Comparison of ENCODE assay signal across 8 cellular contexts in genomic region chr1:151310986-151311385, GRCh38. TPM values are rescaled to one million over a fixed set of nuclear protein-coding genes. Genes with fewer than 3 reads are reported as not detected.
DNase-seq lines count a peak whose midpoint lies in the region; ATAC-seq and TF ChIP-seq lines count a peak whose summit lies in the region.
"Had no signal": no experiment of that assay in that cellular context is flagged by ENCODE, and none has a peak within 500 bp of the region (broad histone marks: within the 10 kb centered on the region; RNA-seq: fewer than 3 reads in every experiment).

No MANE protein-coding gene starts in this region.

- ATAC-seq in right cardiac atrium (peak; percentile 1 to 6), foreskin keratinocyte (no peak), GM21529 (IDR thresholded peaks at IDR 0.05; ENCODE audit: unreplicated experiment) (no peak)
- ATAC-seq in stimulated activated naive B cell treated with anti-CD40 and anti-IgM and Interleukin-4, amounts not matched to agents 10 μg/mL and 1 μg/mL and 100 μg/mL, for 72 hours (replicated peaks), result no peak
- ATAC-seq in activated CD4-positive, CD25-positive, alpha-beta regulatory T cell treated with anti-CD3 and anti-CD28 coated beads, Interleukin-2, amount 50 U/mL, for 24 hours, result no peak

- H3K36me3 ChIP-seq in adipocyte (ENCODE audit: control insufficient read depth, insufficient read depth, low read length, severe bottlenecking), result peaks cover 52% of the 10 kb centered on the region

- no peaks in the 10 kb centered on the region for H3K9me3 Mint-ChIP-seq in HFFc6
- H3K9me3 Mint-ChIP-seq in stimulated activated naive B cell treated with anti-CD40 and anti-IgM and Interleukin-4, amounts not matched to agents 10 μg/mL and 1 μg/mL and 100 μg/mL, for 72 hours, result no peaks in the 10 kb centered on the region

- H3K4me1 ChIP-seq in adipocyte (ENCODE audit: control insufficient read depth, insufficient read depth, low read length), result peaks cover 69% of the 10 kb centered on the region
- H3K4me1 ChIP-seq in right cardiac atrium (ENCODE audit: control insufficient read depth, insufficient read depth, low read length), result peaks cover 33% of the 10 kb centered on the region
- no peaks in the 10 kb centered on the region for H3K4me1 ChIP-seq in foreskin keratinocyte

- H3K4me3 ChIP-seq in adipocyte (ENCODE audit: low read length) (peak overlapping the region; percentile 53), right cardiac atrium (ENCODE audit: low read length) (no peak overlapping the region)
- H3K4me3 ChIP-seq: cardiac muscle cell had no signal

- no peaks in the 10 kb centered on the region; the same call in 1 of the 2 replicates for H3K27me3 Mint-ChIP-seq in HFFc6 (ENCODE audit: insufficient read depth)
- H3K27me3 Mint-ChIP-seq in stimulated activated naive B cell treated with anti-CD40 and anti-IgM and Interleukin-4, amounts not matched to agents 10 μg/mL and 1 μg/mL and 100 μg/mL, for 72 hours, result no peaks in the 10 kb centered on the region

- H3K27me3 ChIP-seq in adipocyte (replicated peaks; ENCODE audit: control insufficient read depth, insufficient read depth, low read length) (no peaks in the 10 kb centered on the region), right cardiac atrium (ENCODE audit: control insufficient read depth, insufficient read depth) (no peaks in the 10 kb centered on the region), foreskin keratinocyte (no peaks in the 10 kb centered on the region)
- H3K27me3 ChIP-seq: cardiac muscle cell had no signal

- DNase-seq in HFFc6 (no peak), adipocyte (ENCODE audit: low read depth) (no peak), right cardiac atrium (no peak), foreskin keratinocyte (no peak)
- no peak for DNase-seq in stimulated activated naive B cell treated with anti-CD40 and anti-IgM and Interleukin-4, amounts not matched to agents 10 μg/mL and 1 μg/mL and 100 μg/mL, for 72 hours

- peaks cover 61% of the 10 kb centered on the region for H3K4me1 Mint-ChIP-seq in HFFc6 (ENCODE audit: low read depth)
- peaks cover 29 to 59% of the 10 kb centered on the region in 2 donors for H3K4me1 Mint-ChIP-seq in stimulated activated naive B cell treated with anti-CD40 and anti-IgM and Interleukin-4, amounts not matched to agents 10 μg/mL and 1 μg/mL and 100 μg/mL, for 72 hours

- TF ChIP-seq CTCF in HFFc6 (IDR thresholded peaks at IDR 0.05), result no peak
- TF ChIP-seq CTCF in foreskin keratinocyte (conservative IDR thresholded peaks at IDR 0.05), result no peak

- peak overlapping the region; percentile 95 for H3K27ac Mint-ChIP-seq in HFFc6
- H3K27ac Mint-ChIP-seq in stimulated activated naive B cell treated with anti-CD40 and anti-IgM and Interleukin-4, amounts not matched to agents 10 μg/mL and 1 μg/mL and 100 μg/mL, for 72 hours, result peak overlapping the region; percentile 47

- H3K36me3 Mint-ChIP-seq in HFFc6 (ENCODE audit: low read depth), result peaks cover 52% of the 10 kb centered on the region
- peaks cover 25 to 76% of the 10 kb centered on the region in 2 donors for H3K36me3 Mint-ChIP-seq in stimulated activated naive B cell treated with anti-CD40 and anti-IgM and Interleukin-4, amounts not matched to agents 10 μg/mL and 1 μg/mL and 100 μg/mL, for 72 hours

- H3K9me3 ChIP-seq in adipocyte (ENCODE audit: control insufficient read depth, low read length), result no peaks in the 10 kb centered on the region
- no peaks in the 10 kb centered on the region for H3K9me3 ChIP-seq in right cardiac atrium (ENCODE audit: control insufficient read depth, low read length)

- peak overlapping the region; percentile 36 for H3K4me3 Mint-ChIP-seq in HFFc6
- H3K4me3 Mint-ChIP-seq in stimulated activated naive B cell treated with anti-CD40 and anti-IgM and Interleukin-4, amounts not matched to agents 10 μg/mL and 1 μg/mL and 100 μg/mL, for 72 hours, result no peak overlapping the region

- WGBS in right cardiac atrium, result 48% methylated on average over 4 of the region's 4 CpGs

- H3K27ac ChIP-seq in right cardiac atrium (ENCODE audit: low read length) (peak overlapping the region; percentile 96), foreskin keratinocyte (no peak overlapping the region)

- H3K9ac ChIP-seq in adipocyte (ENCODE audit: low read length), result peak overlapping the region; percentile 68

- intact Hi-C loops in right cardiac atrium (cut with DNase I), result no loop called here

RNA-seq across cellular contexts. Expression of gene PI4KB, which starts 16.2 kb away (rescaled TPM):
- total RNA-seq in HFFc6 (2021; fragmentation: NEBNext Ultra II Directional; extraction: Animal tissue kit (Norgen Biotek cat#: 25700)), result 10 to 100 TPM; 63.6 to 73.0 (median 70.0) TPM
- total RNA-seq in right cardiac atrium, result 10 to 100 TPM; 45.5 to 62.0 (median 52.0) TPM
- 31.0 TPM for polyA plus RNA-seq in right cardiac atrium
- 38.1 and 38.3 TPM in 2 replicates for total RNA-seq in foreskin keratinocyte
- polyA plus RNA-seq in foreskin keratinocyte, result 33.3 and 34.9 TPM in 2 replicates

RNA-seq across cellular contexts. Expression of gene ZNF687, which starts 28.9 kb away (rescaled TPM):
- 10 to 100 TPM; 14.6 to 18.3 (median 15.9) TPM for total RNA-seq in HFFc6 (2021; fragmentation: NEBNext Ultra II Directional; extraction: Animal tissue kit (Norgen Biotek cat#: 25700))
- total RNA-seq in right cardiac atrium (10 to 100 TPM; 12.4 to 15.0 (median 13.2) TPM), foreskin keratinocyte (14.4 and 17.6 TPM in 2 replicates)
- polyA plus RNA-seq in right cardiac atrium (8.6 TPM), foreskin keratinocyte (8.6 and 9.7 TPM in 2 replicates)

RNA-seq across cellular contexts. Expression of gene RFX5, which starts 36.1 kb away (rescaled TPM):
- 10 to 100 TPM; 32.1 to 39.0 (median 35.7) TPM for total RNA-seq in HFFc6 (2021; fragmentation: NEBNext Ultra II Directional; extraction: Animal tissue kit (Norgen Biotek cat#: 25700))
- total RNA-seq in right cardiac atrium (10 to 100 TPM; 20.3 to 23.1 (median 21.6) TPM), foreskin keratinocyte (29.2 and 38.4 TPM in 2 replicates)
- polyA plus RNA-seq in right cardiac atrium (13.7 TPM), foreskin keratinocyte (14.5 and 14.6 TPM in 2 replicates)

RNA-seq across cellular contexts. Expression of gene PSMD4, which starts 56.5 kb away (rescaled TPM):
- 100 to 1,000 TPM; 194 to 228 (median 217) TPM for total RNA-seq in HFFc6 (2021; fragmentation: NEBNext Ultra II Directional; extraction: Animal tissue kit (Norgen Biotek cat#: 25700))
- 100 to 1,000 TPM; 134 to 163 (median 144) TPM for total RNA-seq in right cardiac atrium
- polyA plus RNA-seq in right cardiac atrium, result 152 TPM
- total RNA-seq in foreskin keratinocyte, result 216 and 258 TPM in 2 replicates
- polyA plus RNA-seq in foreskin keratinocyte, result 229 TPM in 2 replicates

Comparison
In these comparisons a context has a peak if more than half of its experiments do, and no peak if none do; other contexts are left out.
1. ATAC-seq: peak in right cardiac atrium (2 of 2); none in stimulated activated naive B cell treated with anti-CD40 and anti-IgM and Interleukin-4, amounts not matched to agents 10 μg/mL and 1 μg/mL and 100 μg/mL, for 72 hours (0 of 2), foreskin keratinocyte (single experiment), activated CD4-positive, CD25-positive, alpha-beta regulatory T cell treated with anti-CD3 and anti-CD28 coated beads, Interleukin-2, amount 50 U/mL, for 24 hours (0 of 2) and GM21529 (single experiment).